In genomic region chr12:108858399-108859074, GRCh38 we compare ENCODE assay signal across 9 cellular contexts. TPM values are rescaled to one million over a fixed set of nuclear protein-coding genes. Genes with fewer than 3 reads are reported as not detected.
DNase-seq lines count a peak whose midpoint lies in the region; ATAC-seq and TF ChIP-seq lines count a peak whose summit lies in the region.
"Had no signal": no experiment of that assay in that cellular context is flagged by ENCODE, and none has a peak within 500 bp of the region (broad histone marks: within the 10 kb centered on the region; RNA-seq: fewer than 3 reads in every experiment).

No MANE protein-coding gene starts in this region.

- DNase-seq in ELF-1 (ENCODE audit: low read depth, low spot score), result peak; percentile 40
- DNase-seq in epithelial cell of esophagus (ENCODE audit: low read depth), result no peak
- DNase-seq in progenitor cell of endocrine pancreas (ENCODE audit: low spot score, unreplicated experiment), result no peak
- DNase-seq in epidermal melanocyte (ENCODE audit: insufficient read length, low spot score), result no peak
- DNase-seq in SW480 (ENCODE audit: low spot score), result no peak
- no peak for DNase-seq in hypothalamus (lab: John Stamatoyannopoulos, UW)

- H3K27me3 Mint-ChIP-seq in progenitor cell of endocrine pancreas, result peaks cover 22% of the 10 kb centered on the region

- peaks cover 5% of the 10 kb centered on the region; the same call in 1 of the 2 replicates for H3K9me3 ChIP-seq in OCI-LY3 (ENCODE audit: insufficient read depth, low read length)

- TF ChIP-seq CTCF in OCI-LY3 (IDR thresholded peaks at IDR 0.05; ENCODE audit: low read depth, low read length) (no peak), epithelial cell of esophagus (IDR thresholded peaks at IDR 0.05; ENCODE audit: insufficient read depth, low read depth, low read length, missing control alignments) (no peak), progenitor cell of endocrine pancreas (IDR thresholded peaks at IDR 0.05; ENCODE audit: unreplicated experiment) (no peak)

- H3K4me2 ChIP-seq in OCI-LY3 (ENCODE audit: low read length), result peak overlapping the region; percentile 98

- H3K9me3 Mint-ChIP-seq in progenitor cell of endocrine pancreas (ENCODE audit: low read depth), result peaks cover 3% of the 10 kb centered on the region

- H3K27ac ChIP-seq in OCI-LY3 (ENCODE audit: low read length), result no peak overlapping the region

- H3K36me3 Mint-ChIP-seq in progenitor cell of endocrine pancreas (ENCODE audit: insufficient read depth), result peaks cover 4% of the 10 kb centered on the region

- H3K4me3 Mint-ChIP-seq in progenitor cell of endocrine pancreas (ENCODE audit: low read depth), result peak overlapping the region; percentile 81

- no peak for ATAC-seq in GM18868 (IDR thresholded peaks at IDR 0.05; ENCODE audit: unreplicated experiment)

- H3K4me3 ChIP-seq in OCI-LY3 (ENCODE audit: low read length) (peak overlapping the region; percentile 85), epithelial cell of esophagus (ENCODE audit: low read length) (peak overlapping the region; percentile 26)

- H3K4me1 Mint-ChIP-seq in progenitor cell of endocrine pancreas (ENCODE audit: low read depth), result peaks cover 33% of the 10 kb centered on the region

- peaks cover 28% of the 10 kb centered on the region for H3K79me2 ChIP-seq in OCI-LY3 (ENCODE audit: low read length)

- peak overlapping the region; percentile 59; the same call in 1 of the 2 replicates for H2AFZ ChIP-seq in OCI-LY3 (ENCODE audit: low read depth, low read length)

- H4K20me1 ChIP-seq in OCI-LY3 (ENCODE audit: insufficient read depth, low read length), result peaks cover 19% of the 10 kb centered on the region; the same call in 1 of the 2 replicates

- peak overlapping the region; percentile 17 for H3K27ac Mint-ChIP-seq in progenitor cell of endocrine pancreas

- peaks cover 14% of the 10 kb centered on the region for H3K27me3 ChIP-seq in OCI-LY3 (ENCODE audit: low read depth, low read length)

- peaks cover 63% of the 10 kb centered on the region for H3K4me1 ChIP-seq in OCI-LY3 (ENCODE audit: low read length)

- peak overlapping the region; percentile 81 for H3K9ac ChIP-seq in OCI-LY3 (ENCODE audit: low read length)

- H3K36me3 ChIP-seq in OCI-LY3 (replicated peaks; ENCODE audit: low read depth, low read length), result peaks cover 9% of the 10 kb centered on the region

RNA-seq across cellular contexts. Expression of gene SSH1, which starts 1.2 kb away (rescaled TPM):
- 37.2 and 38.8 TPM in 2 replicates for total RNA-seq in progenitor cell of endocrine pancreas

RNA-seq across cellular contexts. Expression of gene DAO, which starts 21.4 kb away (rescaled TPM):
- not detected in 2 replicates for total RNA-seq in progenitor cell of endocrine pancreas
- total RNA-seq: HT1080 had no signal
